ENCODE assay signal across 16 cellular contexts in genomic region chr10:33107953-33108352, GRCh38.
"Had no signal": no experiment of that assay in that cellular context is flagged by ENCODE, and none has a peak within 500 bp of the region (broad histone marks: within the 10 kb centered on the region; RNA-seq: fewer than 3 reads in every experiment).

No MANE protein-coding gene starts in this region.

- H3K27me3 ChIP-seq: gastroesophageal sphincter, left lung, spleen, thyroid gland, uterus had no signal

- H3K4me3 ChIP-seq: gastroesophageal sphincter, left lung, prostate gland, spleen, thyroid gland, uterus had no signal

- ATAC-seq: activated CD4-positive, CD25-positive, alpha-beta regulatory T cell treated with anti-CD3 and anti-CD28 coated beads, Interleukin-2, amount 50 U/mL, for 24 hours; gastroesophageal sphincter; left lung; naive thymus-derived CD8-positive, alpha-beta T cell; sciatic nerve; stimulated activated effector memory CD8-positive, alpha-beta T cell treated with anti-CD3 and anti-CD28 coated beads, Interleukin-12 subunit alpha, Interleukin-12 subunit beta, amount 100 ng/mL, for 72 hours had no signal

- H3K27ac Mint-ChIP-seq: activated T-helper 2 cell treated with anti-CD3 and anti-CD28 coated beads, Interferon-gamma antibody, Interleukin-2, Interleukin-4, amounts not matched to agents 10 μg/mL and 5 μg/mL and 100 μg/mL, durations not matched to agents 14 hours and 24 hours and 36 hours; stimulated activated effector memory CD8-positive, alpha-beta T cell treated with anti-CD3 and anti-CD28 coated beads, Interleukin-12 subunit alpha, Interleukin-12 subunit beta, amount 100 ng/mL, for 72 hours; T-helper 2 cell treated with Interferon-gamma antibody and Interleukin-4, amounts not matched to agents 5 μg/mL and 100 μg/mL, for 36 hours had no signal

- DNase-seq: activated CD4-positive, alpha-beta T cell treated with anti-CD3 and anti-CD28 coated beads, Interleukin-2, amount 50 U/mL, for 1 hour; activated naive CD4-positive, alpha-beta T cell treated with anti-CD3 and anti-CD28 coated beads, Interleukin-2, amount 50 U/mL, for 16 hours; left lung; mesenchymal stem cell; naive thymus-derived CD8-positive, alpha-beta T cell; spleen; stimulated activated CD4-positive, alpha-beta T cell treated with anti-CD3 and anti-CD28 coated beads, Interleukin-1b, Interleukin-23, amount 100 ng/mL, for 48 hours; thyroid gland; uterus had no signal

- H3K9me3 ChIP-seq: gastroesophageal sphincter, prostate gland, thyroid gland, uterus had no signal

- H3K36me3 Mint-ChIP-seq: stimulated activated effector memory CD8-positive, alpha-beta T cell treated with anti-CD3 and anti-CD28 coated beads, Interleukin-12 subunit alpha, Interleukin-12 subunit beta, amount 100 ng/mL, for 72 hours had no signal

- H3K36me3 ChIP-seq: gastroesophageal sphincter, left lung, prostate gland, spleen, thyroid gland, uterus had no signal

- H3K27ac ChIP-seq: gastroesophageal sphincter, left lung, prostate gland, thyroid gland, uterus had no signal

- H3K4me3 Mint-ChIP-seq: naive thymus-derived CD8-positive, alpha-beta T cell; stimulated activated effector memory CD8-positive, alpha-beta T cell treated with anti-CD3 and anti-CD28 coated beads, Interleukin-12 subunit alpha, Interleukin-12 subunit beta, amount 100 ng/mL, for 72 hours; T-helper 2 cell treated with Interferon-gamma antibody and Interleukin-4, amounts not matched to agents 5 μg/mL and 100 μg/mL, for 36 hours had no signal

- H3K4me1 ChIP-seq: prostate gland, thyroid gland, uterus had no signal
